Comparison of ENCODE assay signal across 21 cellular contexts in the genomic region with DNA sequence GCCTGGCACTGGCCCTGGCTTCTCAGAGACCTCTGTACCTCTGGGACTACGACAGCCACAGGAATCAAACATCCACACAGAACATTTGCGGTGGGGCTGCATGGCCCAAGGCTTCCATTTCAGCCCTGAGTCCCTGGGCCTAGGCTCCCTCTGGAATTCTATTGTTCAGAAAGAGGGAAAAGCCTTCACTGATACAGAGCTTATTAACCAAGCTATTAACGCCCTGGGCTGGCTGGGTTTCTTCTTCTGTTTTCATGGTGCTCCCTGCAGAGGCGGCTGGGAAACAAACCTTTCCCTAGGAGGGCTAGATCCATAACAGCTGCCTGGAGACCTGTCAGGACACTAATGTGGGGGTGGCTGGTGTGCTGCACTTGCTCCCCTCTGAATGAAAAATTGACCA.
"Had no signal": no experiment of that assay in that cellular context is flagged by ENCODE, and none has a peak within 500 bp of the region (broad histone marks: within the 10 kb centered on the region; RNA-seq: fewer than 3 reads in every experiment).

No MANE protein-coding gene starts in this region.

- DNase-seq: activated CD4-positive, alpha-beta memory T cell treated with anti-CD3 and anti-CD28 coated beads for 36 hours; activated CD4-positive, alpha-beta T cell treated with anti-CD3 and anti-CD28 coated beads for 1 hour; activated CD4-positive, alpha-beta T cell treated with anti-CD3 and anti-CD28 coated beads, Interleukin-2, amount 10 ng/mL, durations not matched to agents 7 days and 5 days; activated CD8-positive, alpha-beta memory T cell treated with anti-CD3 and anti-CD28 coated beads for 24 hours; activated gamma-delta T cell; activated naive CD4-positive, alpha-beta T cell treated with anti-CD3 and anti-CD28 coated beads, Interleukin-2, amount 10 ng/mL, durations not matched to agents 7 days and 5 days; activated naive CD8-positive, alpha-beta T cell treated with anti-CD3 and anti-CD28 coated beads for 36 hours; activated T-cell treated with anti-CD3 and anti-CD28 coated beads, Interleukin-2, amount 50 U/mL, for 4 hours; brain microvascular endothelial cell; MV-4-11; NCI-H1092 treated with DMSO at 0.1 percent for 48 hours; NCI-H1417 treated with DMSO at 0.1 percent for 48 hours; NCI-H187; NCI-H2081; NCI-H446; NCI-H524; PC-9; SHP77 treated with DMSO at 0.1 percent for 48 hours had no signal

- H2AFZ ChIP-seq: PC-9 had no signal

- H3K4me3 Mint-ChIP-seq: activated CD4-positive, alpha-beta memory T cell treated with anti-CD3 and anti-CD28 coated beads for 36 hours; activated CD4-positive, alpha-beta T cell treated with anti-CD3 and anti-CD28 coated beads, Interleukin-2, amount 10 ng/mL, durations not matched to agents 7 days and 5 days; activated naive CD4-positive, alpha-beta T cell treated with anti-CD3 and anti-CD28 coated beads, Interleukin-2, amount 10 ng/mL, durations not matched to agents 7 days and 5 days; activated naive CD8-positive, alpha-beta T cell treated with anti-CD3 and anti-CD28 coated beads for 36 hours; activated T-cell treated with anti-CD3 and anti-CD28 coated beads, Interleukin-2, amount 50 U/mL, for 4 hours; T-helper 1 cell treated with Interleukin-12 subunit alpha and Interleukin-12 subunit beta and Interleukin-4 antibody, amounts not matched to agents 30 μg/mL and 1 μg/mL, for 36 hours had no signal

- H3K4me2 ChIP-seq: KMS-11, PC-9 had no signal

- H3K4me1 Mint-ChIP-seq: activated CD4-positive, alpha-beta T cell treated with anti-CD3 and anti-CD28 coated beads, Interleukin-2, amount 10 ng/mL, durations not matched to agents 7 days and 5 days; activated naive CD4-positive, alpha-beta T cell treated with anti-CD3 and anti-CD28 coated beads, Interleukin-2, amount 10 ng/mL, durations not matched to agents 7 days and 5 days; activated naive CD8-positive, alpha-beta T cell treated with anti-CD3 and anti-CD28 coated beads for 36 hours had no signal

- H3K27me3 Mint-ChIP-seq: activated CD4-positive, alpha-beta T cell treated with anti-CD3 and anti-CD28 coated beads, Interleukin-2, amount 10 ng/mL, durations not matched to agents 7 days and 5 days; activated naive CD4-positive, alpha-beta T cell treated with anti-CD3 and anti-CD28 coated beads, Interleukin-2, amount 10 ng/mL, durations not matched to agents 7 days and 5 days; activated naive CD8-positive, alpha-beta T cell treated with anti-CD3 and anti-CD28 coated beads for 36 hours had no signal

- H3K9ac ChIP-seq: KMS-11 had no signal

- H3K27me3 ChIP-seq: brain microvascular endothelial cell, cardiac muscle cell had no signal

- H3K36me3 ChIP-seq: brain microvascular endothelial cell, cardiac muscle cell had no signal

- ATAC-seq: activated T-cell treated with anti-CD3 and anti-CD28 coated beads, Interleukin-2, amount 50 U/mL, for 4 hours had no signal

- H3K36me3 Mint-ChIP-seq: activated CD4-positive, alpha-beta memory T cell treated with anti-CD3 and anti-CD28 coated beads for 36 hours; activated naive CD4-positive, alpha-beta T cell treated with anti-CD3 and anti-CD28 coated beads, Interleukin-2, amount 10 ng/mL, durations not matched to agents 7 days and 5 days; activated naive CD8-positive, alpha-beta T cell treated with anti-CD3 and anti-CD28 coated beads for 36 hours had no signal

- H3K9me3 Mint-ChIP-seq: activated naive CD8-positive, alpha-beta T cell treated with anti-CD3 and anti-CD28 coated beads for 36 hours; activated T-cell treated with anti-CD3 and anti-CD28 coated beads, Interleukin-2, amount 50 U/mL, for 4 hours had no signal

- H3K27ac Mint-ChIP-seq: activated CD4-positive, alpha-beta memory T cell treated with anti-CD3 and anti-CD28 coated beads for 36 hours; activated CD4-positive, alpha-beta T cell treated with anti-CD3 and anti-CD28 coated beads, Interleukin-2, amount 10 ng/mL, durations not matched to agents 7 days and 5 days; activated naive CD4-positive, alpha-beta T cell treated with anti-CD3 and anti-CD28 coated beads, Interleukin-2, amount 10 ng/mL, durations not matched to agents 7 days and 5 days; activated naive CD8-positive, alpha-beta T cell treated with anti-CD3 and anti-CD28 coated beads for 36 hours; T-helper 1 cell treated with Interleukin-12 subunit alpha and Interleukin-12 subunit beta and Interleukin-4 antibody, amounts not matched to agents 30 μg/mL and 1 μg/mL, for 36 hours had no signal

- H3K4me3 ChIP-seq: cardiac muscle cell, PC-9 had no signal

- H3K27ac ChIP-seq: brain microvascular endothelial cell, cardiac muscle cell, KMS-11, PC-9 had no signal
